In the genomic region with DNA sequence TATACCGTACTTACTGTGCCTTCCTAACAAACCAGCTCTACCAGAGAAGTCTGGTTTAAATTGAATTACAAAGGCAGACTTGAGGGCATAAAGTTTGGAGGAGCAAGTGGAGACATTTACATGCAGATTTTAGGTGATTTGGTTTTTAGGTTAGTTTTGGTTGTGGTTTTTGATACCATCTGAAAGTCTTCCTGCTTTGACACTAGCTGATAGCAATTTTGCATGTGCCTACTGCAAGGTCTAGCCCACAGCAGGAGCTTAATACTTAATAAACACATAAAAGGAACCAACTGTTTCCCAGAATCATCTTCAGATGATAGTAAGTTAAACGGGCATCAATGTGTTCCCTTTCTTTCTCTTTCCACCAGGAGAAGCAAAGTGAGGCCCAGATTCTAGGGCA, we compare ENCODE assay signal across 17 cellular contexts. TPM values are rescaled to one million over a fixed set of nuclear protein-coding genes. Genes with fewer than 3 reads are reported as not detected.
A peak's percentile ranks its signal among the peaks of the same experiment; 100 is the strongest.
DNase-seq lines count a peak whose midpoint lies in the region; ATAC-seq and TF ChIP-seq lines count a peak whose summit lies in the region.
"Had no signal": no experiment of that assay in that cellular context is flagged by ENCODE, and none has a peak within 500 bp of the region (broad histone marks: within the 10 kb centered on the region; RNA-seq: fewer than 3 reads in every experiment).

No MANE protein-coding gene starts in this region.

- H3K4me3 ChIP-seq in CD8-positive, alpha-beta T cell (ENCODE audit: low read depth, low read length): no peak overlapping the region
- no peak overlapping the region for H3K4me3 ChIP-seq in Loucy (ENCODE audit: low read length, poor library complexity, severe bottlenecking)
- H3K4me3 ChIP-seq: SJSA1 had no signal

- no peaks in the 10 kb centered on the region for H3F3A ChIP-seq in Loucy (ENCODE audit: low read depth)

- CTCF ChIA-PET in activated CD4-positive, alpha-beta T cell treated with anti-CD3 and anti-CD28 coated beads, Interleukin-2, amount 10 ng/mL, durations not matched to agents 7 days and 5 days (lab: Charles Lee): interaction anchor here (0.6 to 2.1 kb wide), 4 partner anchors 13 to 613 kb away, joined by 3 to 5 read pairs (median 4); no protein-coding TSS in a partner anchor
- CTCF ChIA-PET in CD8-positive, alpha-beta T cell (lab: Charles Lee): interaction anchor here (0.6 to 3.2 kb wide), 6 partner anchors 14 to 151 kb away, joined by 3 to 14 read pairs (median 3); no protein-coding TSS in a partner anchor

- H3K4me1 ChIP-seq in CD8-positive, alpha-beta T cell (ENCODE audit: insufficient read depth, low read length): peaks cover 26% of the 10 kb centered on the region
- H3K4me1 ChIP-seq in Loucy (ENCODE audit: insufficient read depth, low read length, poor library complexity, severe bottlenecking): peaks cover 25% of the 10 kb centered on the region

- H3K36me3 Mint-ChIP-seq in activated CD4-positive, alpha-beta T cell treated with anti-CD3 and anti-CD28 coated beads, Interleukin-2, amount 10 ng/mL, durations not matched to agents 7 days and 5 days (ENCODE audit: low read depth): peaks cover 17% of the 10 kb centered on the region
- H3K36me3 Mint-ChIP-seq in CD8-positive, alpha-beta T cell: no peaks in the 10 kb centered on the region
- peaks cover 0 to 4% (median 0%) of the 10 kb centered on the region in 3 donors for H3K36me3 Mint-ChIP-seq in immature natural killer cell

- no peaks in the 10 kb centered on the region for H4K20me1 ChIP-seq in Loucy (ENCODE audit: insufficient read depth, low read length, poor library complexity, severe bottlenecking)

- H3K27ac ChIP-seq in CD8-positive, alpha-beta T cell (ENCODE audit: low read depth, low read length): no peak overlapping the region
- H3K27ac ChIP-seq: SJSA1 had no signal

- H3K27me3 Mint-ChIP-seq in activated CD4-positive, alpha-beta T cell treated with anti-CD3 and anti-CD28 coated beads, Interleukin-2, amount 10 ng/mL, durations not matched to agents 7 days and 5 days: peaks cover 21% of the 10 kb centered on the region
- H3K27me3 Mint-ChIP-seq in CD8-positive, alpha-beta T cell (ENCODE audit: low read depth): peaks cover 2% of the 10 kb centered on the region
- H3K27me3 Mint-ChIP-seq in immature natural killer cell (ENCODE audit: low read depth in 3 of 3): no peaks in the 10 kb centered on the region

- H3K9me2 ChIP-seq in Loucy (replicated peaks; ENCODE audit: low read depth, low read length): no peaks in the 10 kb centered on the region

- H3K9ac ChIP-seq in Loucy (ENCODE audit: low read depth, low read length, poor library complexity, severe bottlenecking): no peak overlapping the region

- H3K9me3 Mint-ChIP-seq in activated CD4-positive, alpha-beta T cell treated with anti-CD3 and anti-CD28 coated beads, Interleukin-2, amount 10 ng/mL, durations not matched to agents 7 days and 5 days: peaks cover 7% of the 10 kb centered on the region
- H3K9me3 Mint-ChIP-seq in CD8-positive, alpha-beta T cell: no peaks in the 10 kb centered on the region
- no peaks in the 10 kb centered on the region for H3K9me3 Mint-ChIP-seq in immature natural killer cell
- H3K9me3 Mint-ChIP-seq: IgD-negative memory B cell had no signal

- H3K9me3 ChIP-seq in CD8-positive, alpha-beta T cell (ENCODE audit: low read length): no peaks in the 10 kb centered on the region
- no peaks in the 10 kb centered on the region for H3K9me3 ChIP-seq in Loucy (ENCODE audit: insufficient read depth, low read depth, low read length)
- H3K9me3 ChIP-seq: SJSA1 had no signal

- no peak overlapping the region for H2AFZ ChIP-seq in Loucy (ENCODE audit: low read length)

- no peak for DNase-seq in activated CD4-positive, alpha-beta T cell treated with anti-CD3 and anti-CD28 coated beads, Interleukin-2, amount 10 ng/mL, durations not matched to agents 7 days and 5 days
- no peak for DNase-seq in activated CD4-positive, alpha-beta T cell treated with anti-CD3 and anti-CD28 coated beads, Interleukin-2, amount 50 U/mL, for 48 hours
- no peak for DNase-seq in CD8-positive, alpha-beta T cell
- DNase-seq in immature natural killer cell: peak in 1 of 3 donors; percentile 26
- DNase-seq in stimulated activated CD4-positive, alpha-beta T cell treated with anti-CD3 and anti-CD28 coated beads, Interleukin-2, amount 100 ng/mL, for 48 hours: no peak
- no peak for DNase-seq in cerebellum (ENCODE audit: low spot score)
- DNase-seq in NCI-H1694 treated with DMSO at 0.1 percent for 48 hours (lab: John Stamatoyannopoulos, UW): no peak
- DNase-seq: 8988T, NCI-H1436, NCI-H2029 treated with DMSO at 0.1 percent for 48 hours, NCI-H774 had no signal

- H3K4me2 ChIP-seq in Loucy (ENCODE audit: low read depth, low read length, poor library complexity, severe bottlenecking): peak overlapping the region; percentile 43

- H3K79me2 ChIP-seq in Loucy (ENCODE audit: insufficient read depth, low read length): no peaks in the 10 kb centered on the region

- ATAC-seq in CD8-positive, alpha-beta T cell: no peak

- H3K4me3 Mint-ChIP-seq in activated CD4-positive, alpha-beta T cell treated with anti-CD3 and anti-CD28 coated beads, Interleukin-2, amount 10 ng/mL, durations not matched to agents 7 days and 5 days: no peak overlapping the region
- peak overlapping the region; percentile 44 for H3K4me3 Mint-ChIP-seq in CD8-positive, alpha-beta T cell
- peak overlapping the region; percentile 23 to 69 (median 50) for H3K4me3 Mint-ChIP-seq in immature natural killer cell
- H3K4me3 Mint-ChIP-seq: IgD-negative memory B cell had no signal

- H3K27me3 ChIP-seq in CD8-positive, alpha-beta T cell (ENCODE audit: insufficient read depth, low read length): no peaks in the 10 kb centered on the region
- H3K27me3 ChIP-seq in Loucy (ENCODE audit: insufficient read depth, low read length, poor library complexity, severe bottlenecking): no peaks in the 10 kb centered on the region
- H3K27me3 ChIP-seq: SJSA1 had no signal

- intact Hi-C loops in CD8-positive, alpha-beta T cell (cut with DNase I, micrococcal nuclease): no loop called here

- peaks cover 63% of the 10 kb centered on the region for H3K4me1 Mint-ChIP-seq in activated CD4-positive, alpha-beta T cell treated with anti-CD3 and anti-CD28 coated beads, Interleukin-2, amount 10 ng/mL, durations not matched to agents 7 days and 5 days
- peaks cover 44% of the 10 kb centered on the region for H3K4me1 Mint-ChIP-seq in CD8-positive, alpha-beta T cell (ENCODE audit: low read depth)
- peaks cover 77 to 92% of the 10 kb centered on the region in 2 donors for H3K4me1 Mint-ChIP-seq in immature natural killer cell
- H3K4me1 Mint-ChIP-seq: IgD-negative memory B cell had no signal

- POLR2A ChIA-PET in activated CD4-positive, alpha-beta T cell treated with anti-CD3 and anti-CD28 coated beads, Interleukin-2, amount 10 ng/mL, durations not matched to agents 7 days and 5 days (lab: Charles Lee): no interaction called here
- POLR2A ChIA-PET in CD8-positive, alpha-beta T cell (lab: Charles Lee): interaction anchor here (0.8 to 2.0 kb wide), 3 partner anchors 32 to 36 kb away, joined by 3 to 6 read pairs (median 3); no protein-coding TSS in a partner anchor

- H3K36me3 ChIP-seq in CD8-positive, alpha-beta T cell (ENCODE audit: insufficient read depth, low read length): no peaks in the 10 kb centered on the region
- no peaks in the 10 kb centered on the region for H3K36me3 ChIP-seq in Loucy (ENCODE audit: insufficient read depth, low read length)
- H3K36me3 ChIP-seq: SJSA1 had no signal

- H3K27ac Mint-ChIP-seq in activated CD4-positive, alpha-beta T cell treated with anti-CD3 and anti-CD28 coated beads, Interleukin-2, amount 10 ng/mL, durations not matched to agents 7 days and 5 days: peak overlapping the region; percentile 70
- peak overlapping the region; percentile 64 for H3K27ac Mint-ChIP-seq in CD8-positive, alpha-beta T cell
- H3K27ac Mint-ChIP-seq in immature natural killer cell: peak overlapping the region in 5 of 6 donors; percentile 22 to 69 (median 50)
- H3K27ac Mint-ChIP-seq: IgD-negative memory B cell had no signal

- TF ChIP-seq CTCF in CD8-positive, alpha-beta T cell (IDR thresholded peaks at IDR 0.05): no peak
- TF ChIP-seq CTCF in Loucy (conservative IDR thresholded peaks at IDR 0.05; ENCODE audit: low read length): no peak

RNA-seq across cellular contexts. Expression of a gene that starts 3.4 kb away (rescaled TPM):
- total RNA-seq in activated CD4-positive, alpha-beta T cell treated with anti-CD3 and anti-CD28 coated beads, Interleukin-2, amount 10 ng/mL, durations not matched to agents 7 days and 5 days: not detected
- not detected for total RNA-seq in CD8-positive, alpha-beta T cell
- under 1 TPM in 2 of 3 donors, not detected in 1; 0.74 to 0.96 TPM for polyA plus RNA-seq in immature natural killer cell
- 0.27 TPM for total RNA-seq in cerebellum

RNA-seq across cellular contexts. Expression of a gene that starts 35.2 kb away (rescaled TPM):
- under 1 TPM in 1 of 2 experiments, not detected in 1; 0.27 TPM for total RNA-seq in activated CD4-positive, alpha-beta T cell treated with anti-CD3 and anti-CD28 coated beads, Interleukin-2, amount 10 ng/mL, durations not matched to agents 7 days and 5 days
- total RNA-seq in CD8-positive, alpha-beta T cell: 10 to 100 TPM; 38.8 to 42.2 TPM
- 100 to 1,000 TPM; 175 to 260 (median 257) TPM for polyA plus RNA-seq in immature natural killer cell
- total RNA-seq in cerebellum: not detected
- total RNA-seq: HT1080, NCI-H460 had no signal
- polyA plus RNA-seq: BJ had no signal

Comparison
In these comparisons a context has a peak if more than half of its experiments do, and no peak if none do; other contexts are left out.
1. RNA of a gene that starts 35.2 kb away (total RNA-seq): 38.8 to 42.2 TPM in CD8-positive, alpha-beta T cell; 0.27 TPM in activated CD4-positive, alpha-beta T cell treated with anti-CD3 and anti-CD28 coated beads, Interleukin-2, amount 10 ng/mL, durations not matched to agents 7 days and 5 days and not detected in cerebellum (single experiment); every median in the first group is over 10 times any median in the second.
2. Peak in every context shown above with its lines, with median percentiles within 50 percentile points of each other: H3K27ac Mint-ChIP-seq.